Comparison of ENCODE assay signal across 2 cellular contexts in the genomic region with DNA sequence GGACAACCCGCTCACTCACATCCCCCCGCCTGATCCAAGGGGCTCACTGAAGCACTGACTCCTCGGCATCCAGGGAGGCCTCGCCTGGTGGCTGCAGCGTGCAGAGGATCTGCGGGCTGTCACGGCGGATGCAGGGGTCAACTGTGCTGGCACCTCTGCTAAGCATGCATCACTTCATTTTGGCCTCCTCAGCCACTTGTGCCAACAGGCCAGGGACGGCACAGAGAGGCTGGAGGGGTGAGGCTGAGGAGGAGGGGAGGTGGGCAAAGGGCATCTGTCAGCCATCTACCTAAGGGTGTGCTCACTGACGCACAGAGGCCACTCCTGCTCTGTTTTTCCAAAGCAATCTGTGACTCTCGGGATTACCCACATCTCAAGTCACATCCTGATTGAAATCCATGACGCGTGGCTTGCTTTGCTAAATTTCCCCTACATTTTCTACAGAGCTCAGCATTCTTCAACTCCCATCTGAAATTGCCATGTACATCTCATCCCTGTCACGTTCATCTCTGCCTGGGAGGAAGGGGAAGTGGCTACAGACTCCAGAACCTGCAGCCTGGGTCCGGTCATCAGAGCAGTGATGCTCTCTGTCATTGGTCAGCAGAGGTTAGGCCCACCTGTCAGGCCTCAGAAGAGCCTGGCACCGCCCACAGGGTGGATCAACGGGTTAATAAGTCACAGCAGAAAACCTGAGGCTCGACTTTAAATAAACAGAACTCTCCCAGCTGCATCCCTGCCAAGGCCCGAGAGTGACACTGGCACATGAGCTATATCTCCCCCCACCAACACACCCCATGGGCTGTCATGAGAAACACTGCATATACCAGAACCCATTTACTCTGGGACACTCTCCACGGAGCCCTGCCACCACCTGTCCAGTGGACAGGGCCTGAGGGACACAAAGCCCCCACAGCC.
TF ChIP-seq lines count a peak whose summit lies in the region.

No MANE protein-coding gene starts in this region.

TF ChIP-seq in HEK293, 187 proteins besides CTCF, POLR2A, EP300 and RAD21:
- TF ChIP-seq ZNF600 (tag by site-specific recombination; IDR thresholded peaks at IDR 0.05) (0 out of 2 replicates have a peak, but pooled peaks have one; percentile 49), GLI2 (tag by site-specific recombination; IDR thresholded peaks at IDR 0.05; ENCODE audit: borderline replicate concordance, low read depth) (no peak), SP2 (tag by site-specific recombination; IDR thresholded peaks at IDR 0.05) (peak; percentile 44; the same call in 1 of the 2 replicates)
TF ChIP-seq in HEK293: peak in this region for 2.

TF ChIP-seq in K562, 482 proteins besides CTCF, POLR2A, EP300 and RAD21:
- TF ChIP-seq POLR2H (tag; IDR thresholded peaks at IDR 0.05; ENCODE audit: low read depth), result no peak
- peak; percentile 52; the same call in 1 of the 2 replicates for TF ChIP-seq SPI1 (IDR thresholded peaks at IDR 0.05; ENCODE audit: borderline replicate concordance, low read depth, low read length)
